ENCODE assay signal across 9 cellular contexts in the genomic region with DNA sequence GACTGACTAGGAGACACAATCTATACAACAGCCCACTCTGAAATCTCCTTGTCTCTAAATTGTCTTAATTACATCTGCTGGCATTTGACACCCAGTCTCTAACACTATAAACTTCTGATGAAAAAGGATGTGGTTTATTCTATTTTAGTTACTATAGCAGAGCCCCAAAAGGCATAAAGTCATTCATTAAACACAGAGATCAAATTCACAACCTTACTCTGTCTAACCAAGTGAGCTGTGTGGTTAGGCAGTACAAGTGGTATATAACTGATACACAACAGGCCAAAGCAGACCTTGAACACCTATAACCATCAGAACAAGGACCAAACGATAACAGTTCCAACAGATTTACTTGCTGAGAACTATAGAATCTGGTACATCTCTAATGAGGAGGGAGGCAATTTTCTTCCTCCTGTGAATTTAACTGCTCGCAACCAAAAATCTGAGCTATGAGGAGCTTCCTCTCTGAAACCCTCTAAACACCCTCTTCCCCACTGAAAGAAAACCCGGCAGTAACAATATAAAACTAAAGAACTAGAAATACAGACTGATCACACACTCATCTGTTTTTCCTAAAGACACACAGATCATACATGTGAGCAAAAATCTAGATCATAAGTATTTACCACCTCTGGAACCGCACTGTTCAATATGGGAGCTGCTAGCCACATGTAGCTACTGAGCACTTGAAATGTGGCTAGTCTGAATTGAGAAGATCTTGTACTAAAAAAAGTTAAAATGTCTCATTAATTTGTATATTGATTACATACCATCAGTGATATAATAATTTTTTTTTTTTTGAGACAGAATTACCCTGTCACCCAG. TPM values are rescaled to one million over a fixed set of nuclear protein-coding genes. Genes with fewer than 3 reads are reported as not detected.
A peak's percentile ranks its signal among the peaks of the same experiment; 100 is the strongest.
DNase-seq lines count a peak whose midpoint lies in the region; ATAC-seq and TF ChIP-seq lines count a peak whose summit lies in the region.
"Had no signal": no experiment of that assay in that cellular context is flagged by ENCODE, and none has a peak within 500 bp of the region (broad histone marks: within the 10 kb centered on the region; RNA-seq: fewer than 3 reads in every experiment).

No MANE protein-coding gene starts in this region.

- peak overlapping the region; percentile 4 for H3K4me3 Mint-ChIP-seq in activated CD4-positive, alpha-beta memory T cell treated with anti-CD3 and anti-CD28 coated beads, Interleukin-2, amount 10 ng/mL, durations not matched to agents 7 days and 5 days

- DNase-seq in activated CD4-positive, alpha-beta memory T cell treated with anti-CD3 and anti-CD28 coated beads, Interleukin-2, amount 10 ng/mL, durations not matched to agents 7 days and 5 days: no peak
- no peak for DNase-seq in islet precursor cell
- DNase-seq in esophagus squamous epithelium (lab: John Stamatoyannopoulos, UW): no peak
- no peak for DNase-seq in erythroblast (lab: John Stamatoyannopoulos, UW)
- DNase-seq in midbrain (lab: John Stamatoyannopoulos, UW): no peak

- TF ChIP-seq POLR2A in esophagus squamous epithelium (IDR thresholded peaks at IDR 0.05) (no peak), erythroblast (IDR thresholded peaks at IDR 0.05; ENCODE audit: low read length) (no peak)

- peaks cover 27% of the 10 kb centered on the region for H3K4me1 Mint-ChIP-seq in activated CD4-positive, alpha-beta memory T cell treated with anti-CD3 and anti-CD28 coated beads, Interleukin-2, amount 10 ng/mL, durations not matched to agents 7 days and 5 days

- ATAC-seq in GM19043 (IDR thresholded peaks at IDR 0.05; ENCODE audit: low read depth, unreplicated experiment) (peak; percentile 77), HG03095 (IDR thresholded peaks at IDR 0.05; ENCODE audit: unreplicated experiment) (peak; percentile 77)

- H3K4me1 ChIP-seq in BLaER1 treated with 17β-estradiol and CSF1 and Interleukin-3, amounts not matched to agents 10 nM and 100 nM: peaks cover 17 to 44% (median 21%) of the 10 kb centered on the region in 10 experiments
- H3K4me1 ChIP-seq in esophagus squamous epithelium: peaks cover 0 to 56% (median 9%) of the 10 kb centered on the region in 3 donors
- H3K4me1 ChIP-seq: prostate gland had no signal

- 69 to 82% methylated on average over 4 of the region's 4 CpGs for WGBS in esophagus squamous epithelium, 2 donors

- H3K9me3 ChIP-seq in BLaER1 treated with 17β-estradiol and CSF1 and Interleukin-3, amounts not matched to agents 10 nM and 100 nM (replicated peaks in 1 of 11): peaks cover 0 to 12% (median 3%) of the 10 kb centered on the region in 11 experiments; a peak in 5 of 22 replicates
- no peaks in the 10 kb centered on the region for H3K9me3 ChIP-seq in esophagus squamous epithelium
- H3K9me3 ChIP-seq: prostate gland had no signal

- peaks cover 10% of the 10 kb centered on the region for H3K36me3 Mint-ChIP-seq in activated CD4-positive, alpha-beta memory T cell treated with anti-CD3 and anti-CD28 coated beads, Interleukin-2, amount 10 ng/mL, durations not matched to agents 7 days and 5 days (ENCODE audit: low read depth)

- CTCF ChIA-PET in activated CD4-positive, alpha-beta memory T cell treated with anti-CD3 and anti-CD28 coated beads, Interleukin-2, amount 10 ng/mL, durations not matched to agents 7 days and 5 days (lab: Charles Lee): interaction anchor here (0.6 to 2.6 kb wide), 6 partner anchors 16 to 714 kb away, joined by 3 to 8 read pairs (median 4); no protein-coding TSS in a partner anchor

- POLR2A ChIA-PET in activated CD4-positive, alpha-beta memory T cell treated with anti-CD3 and anti-CD28 coated beads, Interleukin-2, amount 10 ng/mL, durations not matched to agents 7 days and 5 days (lab: Charles Lee): interaction anchor here (0.6 to 3.3 kb wide), 9 partner anchors 16 to 338 kb away, joined by 3 to 28 read pairs (median 3); partner anchors contain the start of genes ACADS, POP5 and SPPL3

- peak overlapping the region; percentile 3 to 61 (median 43); a peak in 19 of 22 replicates for H3K27ac ChIP-seq in BLaER1 treated with 17β-estradiol and CSF1 and Interleukin-3, amounts not matched to agents 10 nM and 100 nM
- H3K27ac ChIP-seq in esophagus squamous epithelium: peak overlapping the region in 1 of 4 donors; percentile 8
- H3K27ac ChIP-seq: prostate gland had no signal

- H4K20me1 ChIP-seq in BLaER1 treated with 17β-estradiol and CSF1 and Interleukin-3, amounts not matched to agents 10 nM and 100 nM: peaks cover 8 to 100% (median 44%) of the 10 kb centered on the region in 11 experiments; a peak in 18 of 22 replicates

- intact Hi-C loops in esophagus squamous epithelium (cut with DNase I): no loop called here

- no peaks in the 10 kb centered on the region for H3K27me3 Mint-ChIP-seq in activated CD4-positive, alpha-beta memory T cell treated with anti-CD3 and anti-CD28 coated beads, Interleukin-2, amount 10 ng/mL, durations not matched to agents 7 days and 5 days

- H3K4me3 ChIP-seq in BLaER1 treated with 17β-estradiol and CSF1 and Interleukin-3, amounts not matched to agents 10 nM and 100 nM: no peak overlapping the region
- H3K4me3 ChIP-seq in esophagus squamous epithelium: no peak overlapping the region
- H3K4me3 ChIP-seq: prostate gland had no signal

- H3K27ac Mint-ChIP-seq in activated CD4-positive, alpha-beta memory T cell treated with anti-CD3 and anti-CD28 coated beads, Interleukin-2, amount 10 ng/mL, durations not matched to agents 7 days and 5 days: peak overlapping the region; percentile 73

- H3K36me3 ChIP-seq in BLaER1 treated with 17β-estradiol and CSF1 and Interleukin-3, amounts not matched to agents 10 nM and 100 nM: peaks cover 0 to 33% (median 9%) of the 10 kb centered on the region in 11 experiments; a peak in 7 of 22 replicates
- no peaks in the 10 kb centered on the region for H3K36me3 ChIP-seq in esophagus squamous epithelium
- H3K36me3 ChIP-seq: prostate gland had no signal

- no peaks in the 10 kb centered on the region for H3K27me3 ChIP-seq in BLaER1 treated with 17β-estradiol and CSF1 and Interleukin-3, amounts not matched to agents 10 nM and 100 nM
- H3K27me3 ChIP-seq in esophagus squamous epithelium: no peaks in the 10 kb centered on the region

- peak overlapping the region; percentile 49 to 76 (median 59) for H3K4me2 ChIP-seq in BLaER1 treated with 17β-estradiol and CSF1 and Interleukin-3, amounts not matched to agents 10 nM and 100 nM

- no peak for TF ChIP-seq CTCF in esophagus squamous epithelium (IDR thresholded peaks at IDR 0.05)

- no peaks in the 10 kb centered on the region for H3K9me3 Mint-ChIP-seq in activated CD4-positive, alpha-beta memory T cell treated with anti-CD3 and anti-CD28 coated beads, Interleukin-2, amount 10 ng/mL, durations not matched to agents 7 days and 5 days

- peak overlapping the region in 6 of 11 experiments; percentile 22 to 50 (median 28); a peak in 11 of 22 replicates for H3K9ac ChIP-seq in BLaER1 treated with 17β-estradiol and CSF1 and Interleukin-3, amounts not matched to agents 10 nM and 100 nM

RNA-seq across cellular contexts. Expression of gene SPPL3, which starts 17.8 kb away (rescaled TPM):
- total RNA-seq in activated CD4-positive, alpha-beta memory T cell treated with anti-CD3 and anti-CD28 coated beads, Interleukin-2, amount 10 ng/mL, durations not matched to agents 7 days and 5 days: 10 to 100 TPM; 32.0 to 32.1 TPM
- 10 to 100 TPM; 30.3 to 47.1 (median 34.2) TPM for total RNA-seq in esophagus squamous epithelium
